In the genomic region with DNA sequence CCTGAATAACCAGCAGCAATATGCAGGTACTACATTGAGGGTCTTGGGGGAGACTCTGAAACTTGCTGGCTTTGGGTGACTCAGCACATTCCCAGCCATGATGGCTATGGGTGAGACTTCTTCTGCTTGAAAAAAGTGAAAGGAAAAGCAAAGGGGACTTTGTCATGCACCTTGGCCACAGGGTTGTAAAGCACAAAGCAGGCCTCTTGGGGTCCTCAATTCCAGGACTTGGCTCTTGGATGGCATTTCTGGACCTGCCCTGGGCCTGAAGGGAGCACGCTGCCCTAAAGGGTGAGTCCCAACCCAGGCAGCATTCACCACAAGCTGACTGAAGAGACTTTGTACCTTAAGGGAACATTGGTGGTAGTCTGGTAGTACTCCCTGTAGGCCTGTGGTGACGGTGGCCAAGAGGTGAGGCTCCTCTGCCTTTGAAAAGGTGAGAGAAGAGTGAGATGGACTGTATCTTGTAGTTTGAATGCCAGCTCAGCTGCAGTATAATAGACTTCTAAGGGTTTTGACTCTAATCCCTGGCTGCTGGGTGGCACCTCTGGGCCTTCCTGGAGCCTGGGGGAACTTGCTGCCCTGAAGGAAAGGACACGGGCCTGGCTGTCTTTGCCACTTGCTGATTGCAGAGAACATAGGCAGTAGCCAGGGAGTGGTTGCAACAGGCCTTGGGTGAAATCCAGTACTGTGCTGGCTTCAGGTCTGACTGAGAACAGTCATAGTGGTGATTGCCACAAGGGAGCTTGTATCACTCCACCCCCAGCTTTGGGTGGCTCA, we compare ENCODE assay signal across 8 cellular contexts. TPM values are rescaled to one million over a fixed set of nuclear protein-coding genes. Genes with fewer than 3 reads are reported as not detected.
DNase-seq lines count a peak whose midpoint lies in the region; ATAC-seq and TF ChIP-seq lines count a peak whose summit lies in the region.

No MANE protein-coding gene starts in this region.

- H3K27ac Mint-ChIP-seq in GM23338, result no peak overlapping the region
- peak overlapping the region in 1 of 2 donors; percentile 77 for H3K27ac Mint-ChIP-seq in T-cell

- no peak overlapping the region for H3K4me3 ChIP-seq in GM23338
- no peak overlapping the region for H3K4me3 ChIP-seq in OCI-LY7 (ENCODE audit: low read depth, low read length, poor library complexity, severe bottlenecking)
- H3K4me3 ChIP-seq in heart right ventricle, result no peak overlapping the region
- H3K4me3 ChIP-seq in tibial artery, result no peak overlapping the region
- H3K4me3 ChIP-seq in uterus, result no peak overlapping the region

- no peak for DNase-seq in GM23338 (ENCODE audit: low spot score)
- no peak for DNase-seq in OCI-LY7 (ENCODE audit: low spot score)
- peak; percentile 67 to 70 for DNase-seq in heart right ventricle
- peak; percentile 85 to 92 for DNase-seq in tibial artery
- DNase-seq in uterus, result no peak
- no peak for DNase-seq in NCI-H2107 treated with DMSO at 0.1 percent for 48 hours (lab: John Stamatoyannopoulos, UW; ENCODE audit: unreplicated experiment)
- no peak for DNase-seq in T-cell

- BruUV-seq in OCI-LY7 (replicated peaks; lab: Mats Ljungman, UMichigan), result no TSS peak

- H3K79me2 ChIP-seq in GM23338 (replicated peaks; ENCODE audit: insufficient read depth), result no peaks in the 10 kb centered on the region
- H3K79me2 ChIP-seq in OCI-LY7 (ENCODE audit: insufficient read depth, low read depth, low read length), result no peaks in the 10 kb centered on the region

- H3K36me3 Mint-ChIP-seq in GM23338 (ENCODE audit: low read depth) (no peaks in the 10 kb centered on the region), T-cell (no peaks in the 10 kb centered on the region)

- peak; percentile 74 for ATAC-seq in GM18508 (IDR thresholded peaks at IDR 0.05; ENCODE audit: insufficient read depth, unreplicated experiment)
- no peak for ATAC-seq in GM23338
- peak; percentile 82 to 99 (median 94) for ATAC-seq in heart right ventricle
- no peak for ATAC-seq in T-cell (replicated peaks in 1 of 4)

- H3K9me3 Mint-ChIP-seq in GM23338 (no peaks in the 10 kb centered on the region), T-cell (no peaks in the 10 kb centered on the region)

- no peaks in the 10 kb centered on the region for H3F3A ChIP-seq in GM23338 (replicated peaks; ENCODE audit: low read depth)

- H2AFZ ChIP-seq in GM23338 (0 out of 2 replicates have a peak overlapping the region, but pooled peaks have one; percentile 35), OCI-LY7 (ENCODE audit: low read length) (peak overlapping the region; percentile 67; the same call in 1 of the 2 replicates)

- H3K4me1 Mint-ChIP-seq in GM23338 (no peaks in the 10 kb centered on the region), T-cell (peaks cover 44 to 59% (median 46%) of the 10 kb centered on the region in 3 donors)

- H3K4me3 Mint-ChIP-seq in GM23338, result no peak overlapping the region
- peak overlapping the region in 1 of 3 donors; percentile 48 for H3K4me3 Mint-ChIP-seq in T-cell

- H3K4me2 ChIP-seq in GM23338 (no peak overlapping the region), OCI-LY7 (ENCODE audit: low read length) (no peak overlapping the region)

- no peak for TF ChIP-seq CTCF in GM23338 (conservative IDR thresholded peaks at IDR 0.05; ENCODE audit: low read depth in 2 of 2)
- no peak for TF ChIP-seq CTCF in OCI-LY7 (conservative IDR thresholded peaks at IDR 0.05; ENCODE audit: low read length)
- no peak for TF ChIP-seq CTCF in heart right ventricle (IDR thresholded peaks at IDR 0.05)
- TF ChIP-seq CTCF in tibial artery (IDR thresholded peaks at IDR 0.05), result no peak
- no peak for TF ChIP-seq CTCF in uterus (IDR thresholded peaks at IDR 0.05)

- no peak for TF ChIP-seq POLR2A in uterus (IDR thresholded peaks at IDR 0.05)

- H4K20me1 ChIP-seq in GM23338 (replicated peaks; ENCODE audit: insufficient read depth) (no peaks in the 10 kb centered on the region), OCI-LY7 (ENCODE audit: insufficient read depth, low read length) (no peaks in the 10 kb centered on the region)

- H3K27me3 ChIP-seq in GM23338 (ENCODE audit: insufficient read depth) (no peaks in the 10 kb centered on the region), heart right ventricle (no peaks in the 10 kb centered on the region), tibial artery (no peaks in the 10 kb centered on the region), uterus (no peaks in the 10 kb centered on the region)

- WGBS in heart right ventricle, 2 donors, result 71 to 73% methylated on average over 3 of the region's 3 CpGs

- H3K4me1 ChIP-seq in GM23338 (ENCODE audit: insufficient read depth) (no peaks in the 10 kb centered on the region), OCI-LY7 (ENCODE audit: insufficient read depth, low read length, poor library complexity, severe bottlenecking) (peaks cover 42% of the 10 kb centered on the region), heart right ventricle (peaks cover 0 to 26% (median 13%) of the 10 kb centered on the region in 9 donors), tibial artery (peaks cover 0 to 21% (median 1%) of the 10 kb centered on the region in 4 donors), uterus (no peaks in the 10 kb centered on the region)

- H3K36me3 ChIP-seq in GM23338 (ENCODE audit: insufficient read depth) (no peaks in the 10 kb centered on the region), OCI-LY7 (ENCODE audit: insufficient read depth, low read length) (no peaks in the 10 kb centered on the region), heart right ventricle (no peaks in the 10 kb centered on the region), tibial artery (no peaks in the 10 kb centered on the region), uterus (no peaks in the 10 kb centered on the region)

- intact Hi-C loops in OCI-LY7 (cut with micrococcal nuclease; ENCODE audit: unreplicated experiment), result no loop called here
- intact Hi-C loops in heart right ventricle (cut with DNase I), result no loop called here
- intact Hi-C loops in tibial artery (cut with DNase I; ENCODE audit: low total_unique reads), result no loop called here
- intact Hi-C loops in uterus (cut with DNase I; ENCODE audit: low total_unique reads), result no loop called here

- POLR2A ChIA-PET in OCI-LY7 (lab: Charles Lee) (interaction anchor here (0.7 to 1.0 kb wide), 2 partner anchors 36 to 147 kb away, joined by 3 read pairs; partner anchors contain the start of gene CYTIP), T-cell (lab: Charles Lee) (no interaction called here)

- CTCF ChIA-PET in OCI-LY7 (lab: Charles Lee; ENCODE audit: unreplicated experiment), result interaction anchor here (0.5 kb wide), 1 partner anchor 1589 kb away, joined by 5 read pairs; no protein-coding TSS in a partner anchor
- CTCF ChIA-PET in T-cell (lab: Charles Lee), result interaction anchor here in 1 of 2 donors (1.2 kb wide), 1 partner anchor 12 kb away, joined by 4 read pairs; no protein-coding TSS in a partner anchor

- H3K9me2 ChIP-seq in GM23338 (ENCODE audit: insufficient read depth) (no peaks in the 10 kb centered on the region), OCI-LY7 (ENCODE audit: insufficient read depth, low read length) (no peaks in the 10 kb centered on the region)

- H3K27me3 Mint-ChIP-seq in GM23338 (ENCODE audit: insufficient read depth, low read depth, poor library complexity) (peaks cover 2% of the 10 kb centered on the region), T-cell (no peaks in the 10 kb centered on the region)

- H3K27ac ChIP-seq in GM23338 (ENCODE audit: low read depth) (no peak overlapping the region), OCI-LY7 (ENCODE audit: low read depth, low read length, poor library complexity, severe bottlenecking) (no peak overlapping the region), heart right ventricle (peak overlapping the region in 9 of 10 donors; percentile 47 to 81 (median 66)), tibial artery (peak overlapping the region; percentile 34 to 64), uterus (no peak overlapping the region)

- no peaks in the 10 kb centered on the region for H3K9me3 ChIP-seq in OCI-LY7 (ENCODE audit: low read length)
- H3K9me3 ChIP-seq in heart right ventricle, result no peaks in the 10 kb centered on the region
- no peaks in the 10 kb centered on the region for H3K9me3 ChIP-seq in tibial artery
- no peaks in the 10 kb centered on the region for H3K9me3 ChIP-seq in uterus

RNA-seq across cellular contexts. Expression of gene CYTIP, which starts 36.5 kb away (rescaled TPM):
- not detected in 2 replicates for total RNA-seq in GM23338 (2014; rRNA removed; shearing (Covaris generic))
- polyA plus RNA-seq in GM23338 (2016; fragmentation: Nextera tagmentation; extraction: Ambion mirVana), result 0.28 TPM in 1 of 2 replicates, not detected in the other
- 49.2 and 53.0 TPM in 2 replicates for total RNA-seq in OCI-LY7 (2014; rRNA removed; shearing (Covaris generic))
- 60.3 and 64.0 TPM in 2 replicates for total RNA-seq in OCI-LY7 (2022)
- 10 to 100 TPM in 1 of 10 donors, 1 to 10 TPM in 8, under 1 TPM in 1; 0.85 to 13.7 (median 1.7) TPM for total RNA-seq in heart right ventricle
- under 1 TPM; 0.73 to 0.86 TPM for polyA plus RNA-seq in heart right ventricle
- 1 to 10 TPM in 2 of 4 donors, under 1 TPM in 1, not detected in 1; 0.26 to 5.5 (median 2.6) TPM for total RNA-seq in uterus
- total RNA-seq in T-cell, result 100 to 1,000 TPM; 264 to 465 (median 273) TPM

Comparison
In these comparisons a context has a peak if more than half of its experiments do, and no peak if none do; other contexts are left out.
1. ATAC-seq: peak in GM18508 (single experiment) and heart right ventricle (8 of 8); none in GM23338 (single experiment) and T-cell (0 of 4).
2. DNase-seq: peak in heart right ventricle (2 of 2) and tibial artery (2 of 2); none in GM23338 (single experiment), OCI-LY7 (single experiment), uterus (0 of 2), NCI-H2107 treated with DMSO at 0.1 percent for 48 hours (single experiment) and T-cell (0 of 34).
3. H3K27ac ChIP-seq: peak in heart right ventricle (9 of 10) and tibial artery (2 of 2); none in GM23338 (single experiment), OCI-LY7 (single experiment) and uterus (0 of 2).
4. RNA of gene CYTIP, which starts 36.5 kb away (total RNA-seq): 264 to 465 TPM in T-cell; 49.2 to 64.0 TPM in OCI-LY7, 0.26 to 5.5 TPM in uterus, 0.85 to 13.7 TPM in heart right ventricle and not detected in GM23338; every median in the first group is over 4 times any median in the second.